Comparison of ENCODE assay signal across 8 cellular contexts in genomic region chr16:68328151-68328859, GRCh38. TPM values are rescaled to one million over a fixed set of nuclear protein-coding genes. Genes with fewer than 3 reads are reported as not detected.
DNase-seq lines count a peak whose midpoint lies in the region; ATAC-seq and TF ChIP-seq lines count a peak whose summit lies in the region.

No MANE protein-coding gene starts in this region.

- RAD21 ChIA-PET in HCT116 (lab: Charles Lee; ENCODE audit: low non-redundant PET in 1 of 2, low total read pairs in 2 of 2, uncharacterized antibody in 2 of 2, unreplicated experiment in 2 of 2): interaction anchor here (0.7 to 1.3 kb wide), 2 partner anchors 64 to 67 kb away, joined by 3 to 4 read pairs; partner anchors contain the start of gene SLC7A6 (in 1 of the 2)

- H3K36me3 ChIP-seq in DOHH2 (ENCODE audit: control insufficient read depth, low read length): peaks cover 66% of the 10 kb centered on the region
- H3K36me3 ChIP-seq in HCT116 (ENCODE audit: control insufficient read depth in 1 of 2, insufficient read depth in 2 of 2, low read length in 2 of 2): peaks cover 5 to 10% of the 10 kb centered on the region in 2 experiments; a peak in 3 of 4 replicates

- no peak overlapping the region for H3K4me2 ChIP-seq in DOHH2 (ENCODE audit: low read length)
- H3K4me2 ChIP-seq in HCT116 (ENCODE audit: low read length): no peak overlapping the region

- peaks cover 13% of the 10 kb centered on the region for H3K4me1 Mint-ChIP-seq in T-helper 17 cell

- CTCF ChIA-PET in HCT116 (lab: Charles Lee): interaction anchor here (4.4 kb wide), 1 partner anchor 66 kb away, joined by 54 read pairs; the partner anchor contains the start of gene SLC7A6

- POLR2A ChIA-PET in HCT116 (lab: Charles Lee): interaction anchor here (0.9 to 1.2 kb wide), 3 partner anchors 9 to 64 kb away, joined by 3 read pairs; partner anchors contain the start of gene SLC7A6

- DNase-seq in HCT116 (ENCODE audit: low read depth, low spot score): peak; percentile 72
- peak; percentile 78 for DNase-seq in NCI-H146 (lab: John Stamatoyannopoulos, UW)
- peak; percentile 60 to 76 (median 65) for DNase-seq in T-helper 17 cell
- peak in 54 of 56 donors; percentile 4 to 83 (median 58) for DNase-seq in amygdala (lab: John Stamatoyannopoulos, UW)
- DNase-seq in left cardiac atrium: peak; percentile 79
- peak; percentile 75 for DNase-seq in renal cortical epithelial cell (ENCODE audit: low read depth)

- H4K20me1 ChIP-seq in DOHH2 (ENCODE audit: control insufficient read depth, insufficient read depth, low read depth, low read length) (no peaks in the 10 kb centered on the region), HCT116 (ENCODE audit: insufficient read depth) (no peaks in the 10 kb centered on the region)

- H3K4me1 ChIP-seq in DOHH2 (ENCODE audit: control insufficient read depth, low read length) (peaks cover 23% of the 10 kb centered on the region), HCT116 (ENCODE audit: control insufficient read depth in 1 of 2, insufficient read depth in 2 of 2, low read length in 2 of 2) (peaks cover 6 to 7% of the 10 kb centered on the region in 2 experiments; a peak in 3 of 4 replicates)

- peak overlapping the region; percentile 16 for H3K27ac Mint-ChIP-seq in T-helper 17 cell

- no TSS peak for BruUV-seq in HCT116 (replicated peaks; lab: Mats Ljungman, UMichigan)

- H3K9me3 ChIP-seq in DOHH2 (ENCODE audit: control insufficient read depth, insufficient read depth, low read length) (no peaks in the 10 kb centered on the region), HCT116 (ENCODE audit: control insufficient read depth in 1 of 2, insufficient read depth in 1 of 2, low read depth in 1 of 2, low read length in 2 of 2) (no peaks in the 10 kb centered on the region), T-helper 17 cell (ENCODE audit: control insufficient read depth, low read length, poor library complexity, severe bottlenecking) (no peaks in the 10 kb centered on the region)

- H3K9me2 ChIP-seq in DOHH2 (replicated peaks; ENCODE audit: control insufficient read depth, low read length) (no peaks in the 10 kb centered on the region), HCT116 (ENCODE audit: insufficient read depth) (no peaks in the 10 kb centered on the region)

- H3K27me3 Mint-ChIP-seq in T-helper 17 cell: no peaks in the 10 kb centered on the region

- H2AFZ ChIP-seq in HCT116 (ENCODE audit: low read depth, low read length, poor library complexity, severe bottlenecking): no peak overlapping the region

- H3K27ac ChIP-seq in DOHH2 (ENCODE audit: low read depth, low read length): no peak overlapping the region
- H3K27ac ChIP-seq in HCT116 (ENCODE audit: low read depth, low read length): no peak overlapping the region

- TF ChIP-seq POLR2A in HCT116 (IDR thresholded peaks at IDR 0.05; ENCODE audit: borderline replicate concordance, extremely low read depth, insufficient read depth, insufficient read length): no peak

- TF ChIP-seq CTCF in DOHH2 (IDR thresholded peaks at IDR 0.05; ENCODE audit: low read depth, low read length, poor library complexity, severe bottlenecking): peak; percentile 88
- TF ChIP-seq CTCF in HCT116 (IDR thresholded peaks at IDR 0.05 in 2 of 3, conservative IDR thresholded peaks at IDR 0.05 in 1 of 3; ENCODE audit: borderline replicate concordance in 1 of 3, insufficient read depth in 1 of 3, low read depth in 2 of 3, low read length in 2 of 3): peak; percentile 92 to 94 (median 94)

- no peak overlapping the region for H3K9ac ChIP-seq in HCT116 (ENCODE audit: low read length)

- peaks cover 2% of the 10 kb centered on the region; the same call in 1 of the 2 replicates for H3F3A ChIP-seq in DOHH2 (ENCODE audit: control insufficient read depth, insufficient read depth)

- ATAC-seq in HCT116 (peak; percentile 98), T-helper 17 cell (peak; percentile 99), left cardiac atrium (peak; percentile 91 to 93), HG03457 (IDR thresholded peaks at IDR 0.05; ENCODE audit: unreplicated experiment) (no peak)

- no peaks in the 10 kb centered on the region for H3K27me3 ChIP-seq in DOHH2 (ENCODE audit: control insufficient read depth, low read length)
- no peaks in the 10 kb centered on the region for H3K27me3 ChIP-seq in HCT116 (ENCODE audit: insufficient read depth, low read length)

- no peaks in the 10 kb centered on the region for H3K36me3 Mint-ChIP-seq in T-helper 17 cell (ENCODE audit: low read depth)

- no peaks in the 10 kb centered on the region for H3K79me2 ChIP-seq in DOHH2 (ENCODE audit: control insufficient read depth, low read length)
- H3K79me2 ChIP-seq in HCT116 (ENCODE audit: insufficient read depth, low read length): no peaks in the 10 kb centered on the region

- intact Hi-C loops in HCT116 (cut with micrococcal nuclease): loop anchor here (1.0 kb wide), 2 partner anchors 67 to 88 kb away; no protein-coding TSS in a partner anchor
- intact Hi-C loops in left cardiac atrium (cut with DNase I): loop anchor here (1.0 to 5.0 kb wide), 3 partner anchors 66 to 88 kb away; partner anchors contain the start of gene SLC7A6 (in 1 of the 2)

- no peak overlapping the region for H3K4me3 Mint-ChIP-seq in T-helper 17 cell

- no peak overlapping the region for H3K4me3 ChIP-seq in DOHH2 (ENCODE audit: low read length)
- no peak overlapping the region for H3K4me3 ChIP-seq in HCT116 (replicated peaks in 1 of 2; ENCODE audit: low read depth in 1 of 2, low read length in 2 of 2)

- peak; percentile 96 for TF ChIP-seq RAD21 in HCT116 (IDR thresholded peaks at IDR 0.05; ENCODE audit: low read depth)

TF ChIP-seq in HCT116, 20 proteins besides CTCF, POLR2A, EP300 and RAD21:
- no peak for TF ChIP-seq EZH2phosphoT487 (IDR thresholded peaks at IDR 0.05; ENCODE audit: borderline replicate concordance)
- no peak for TF ChIP-seq CBX3 (IDR thresholded peaks at IDR 0.05; ENCODE audit: low read depth)
- no peak for TF ChIP-seq SP1 (IDR thresholded peaks at IDR 0.05; ENCODE audit: low read depth)
- no peak for TF ChIP-seq EZH2 (IDR thresholded peaks at IDR 0.05)
- TF ChIP-seq ZBTB33 (IDR thresholded peaks at IDR 0.05; ENCODE audit: extremely low read depth, insufficient replicate concordance, low read length): no peak
- TF ChIP-seq ZFX (IDR thresholded peaks at IDR 0.05): no peak
- no peak for TF ChIP-seq ATF3 (IDR thresholded peaks at IDR 0.05)
- TF ChIP-seq JUND (IDR thresholded peaks at IDR 0.05): no peak
- no peak for TF ChIP-seq FOSL1 (IDR thresholded peaks at IDR 0.05; ENCODE audit: low read depth)
- TF ChIP-seq SRF (IDR thresholded peaks at IDR 0.05; ENCODE audit: low read depth): no peak
- TF ChIP-seq POLR2AphosphoS5 (IDR thresholded peaks at IDR 0.05; ENCODE audit: low read depth, low read length): no peak

RNA-seq across cellular contexts. Expression of gene PRMT7, which starts 17.5 kb away (rescaled TPM):
- total RNA-seq in HCT116 (2021; ENCODE audit: unreplicated experiment) (34.4 TPM), T-helper 17 cell (10 to 100 TPM; 55.2 to 59.4 TPM), left cardiac atrium (10 to 100 TPM; 24.3 to 24.9 TPM), renal cortical epithelial cell (21.5 and 49.2 TPM in 2 replicates)
- polyA plus RNA-seq in HCT116 (2012): 24.3 and 27.7 TPM in 2 replicates

RNA-seq across cellular contexts. Expression of gene SLC7A6OS, which starts 17.6 kb away (rescaled TPM):
- 16.4 TPM for total RNA-seq in HCT116 (2021; ENCODE audit: unreplicated experiment)
- polyA plus RNA-seq in HCT116 (2012): 8.4 and 9.2 TPM in 2 replicates
- 10 to 100 TPM; 35.3 to 36.0 TPM for total RNA-seq in T-helper 17 cell
- total RNA-seq in left cardiac atrium: 10 to 100 TPM; 10.2 to 10.7 TPM
- 10.1 and 12.1 TPM in 2 replicates for total RNA-seq in renal cortical epithelial cell
